9 cellular contexts compared by ENCODE assay signal in genomic region chr10:121069061-121069850, GRCh38.
A peak's percentile ranks its signal among the peaks of the same experiment; 100 is the strongest.
DNase-seq lines count a peak whose midpoint lies in the region; ATAC-seq and TF ChIP-seq lines count a peak whose summit lies in the region.
"Had no signal": no experiment of that assay in that cellular context is flagged by ENCODE, and none has a peak within 500 bp of the region (broad histone marks: within the 10 kb centered on the region; RNA-seq: fewer than 3 reads in every experiment).

No MANE protein-coding gene starts in this region.

- ATAC-seq in GM21515 (IDR thresholded peaks at IDR 0.05; ENCODE audit: unreplicated experiment), result peak; percentile 90
- peak; percentile 87 for ATAC-seq in HG03469 (IDR thresholded peaks at IDR 0.05; ENCODE audit: unreplicated experiment)

- H3K9me3 ChIP-seq in hepatocyte (ENCODE audit: low read depth) (no peaks in the 10 kb centered on the region), SJCRH30 (replicated peaks) (no peaks in the 10 kb centered on the region; the same call in 1 of the 2 replicates)

- H2AFZ ChIP-seq in hepatocyte, result no peak overlapping the region

- no peaks in the 10 kb centered on the region for H3K36me3 ChIP-seq in hepatocyte (replicated peaks; ENCODE audit: insufficient read depth, low read depth)
- no peaks in the 10 kb centered on the region for H3K36me3 ChIP-seq in SJCRH30

- no peak overlapping the region for H3K4me2 ChIP-seq in hepatocyte

- 95% methylated on average over 9 of the region's 9 CpGs for WGBS in hepatocyte (ENCODE audit: low lambda C conversion rate, missing lambda C conversion rate)

- H3K27ac ChIP-seq in hepatocyte (peak overlapping the region; percentile 64), SJCRH30 (no peak overlapping the region)

- DNase-seq in GM12865 (ENCODE audit: low read depth) (peak; percentile 58), hepatocyte (ENCODE audit: low spot score) (no peak), NCI-H2227 (lab: John Stamatoyannopoulos, UW; ENCODE audit: unreplicated experiment) (no peak), SJCRH30 (no peak), NCI-H1105 treated with DMSO at 0.1 percent for 48 hours (lab: John Stamatoyannopoulos, UW) (no peak), NCI-H146 treated with DMSO at 0.1 percent for 48 hours (lab: John Stamatoyannopoulos, UW; ENCODE audit: unreplicated experiment) (no peak)
- DNase-seq: KBM-7 had no signal

- TF ChIP-seq CTCF in GM12865 (IDR thresholded peaks at IDR 0.05; ENCODE audit: insufficient read depth, low read depth, low read length, missing control alignments) (no peak), hepatocyte (IDR thresholded peaks at IDR 0.05; ENCODE audit: poor library complexity) (no peak)

- H3K27me3 ChIP-seq in hepatocyte (no peaks in the 10 kb centered on the region), SJCRH30 (no peaks in the 10 kb centered on the region)

- H3K79me2 ChIP-seq in hepatocyte, result no peaks in the 10 kb centered on the region

- H3K4me1 ChIP-seq in hepatocyte (ENCODE audit: insufficient read depth), result peaks cover 33% of the 10 kb centered on the region
- no peaks in the 10 kb centered on the region for H3K4me1 ChIP-seq in SJCRH30

- no peaks in the 10 kb centered on the region for H3K9me2 ChIP-seq in hepatocyte (replicated peaks; ENCODE audit: insufficient read depth)

- no peaks in the 10 kb centered on the region for H4K20me1 ChIP-seq in hepatocyte (ENCODE audit: insufficient read depth, poor library complexity, severe bottlenecking)

- H3K4me3 ChIP-seq in GM12865 (ENCODE audit: low read depth, low read length) (no peak overlapping the region), hepatocyte (no peak overlapping the region), SJCRH30 (no peak overlapping the region)
